ENCODE assay signal across 13 cellular contexts in genomic region chr21:42388740-42389448, GRCh38. TPM values are rescaled to one million over a fixed set of nuclear protein-coding genes. Genes with fewer than 3 reads are reported as not detected.
A peak's percentile ranks its signal among the peaks of the same experiment; 100 is the strongest.
DNase-seq lines count a peak whose midpoint lies in the region; ATAC-seq and TF ChIP-seq lines count a peak whose summit lies in the region.
"Had no signal": no experiment of that assay in that cellular context is flagged by ENCODE, and none has a peak within 500 bp of the region (broad histone marks: within the 10 kb centered on the region; RNA-seq: fewer than 3 reads in every experiment).

No MANE protein-coding gene starts in this region.

- intact Hi-C loops in Calu3 (cut with micrococcal nuclease; ENCODE audit: unreplicated experiment) (loop anchor here (10.0 kb wide), 1 partner anchor 46 kb away; no protein-coding TSS in a partner anchor), body of pancreas (cut with DNase I) (no loop called here)

- peak overlapping the region; percentile 55 for H3K4me3 Mint-ChIP-seq in Calu3 (ENCODE audit: low read depth, unreplicated experiment)
- H3K4me3 Mint-ChIP-seq in nephron: no peak overlapping the region
- H3K4me3 Mint-ChIP-seq: stimulated activated memory B cell treated with anti-CD40 and anti-IgM and Interleukin-4, amounts not matched to agents 10 μg/mL and 1 μg/mL and 100 μg/mL, for 72 hours had no signal

- H3K36me3 Mint-ChIP-seq in Calu3 (ENCODE audit: insufficient read depth, unreplicated experiment): peaks cover 9% of the 10 kb centered on the region
- H3K36me3 Mint-ChIP-seq in nephron (ENCODE audit: low read depth): no peaks in the 10 kb centered on the region
- H3K36me3 Mint-ChIP-seq: stimulated activated memory B cell treated with anti-CD40 and anti-IgM and Interleukin-4, amounts not matched to agents 10 μg/mL and 1 μg/mL and 100 μg/mL, for 72 hours had no signal

- H3K27me3 ChIP-seq in H7 (ENCODE audit: control insufficient read depth, insufficient read depth, low read length) (no peaks in the 10 kb centered on the region), body of pancreas (no peaks in the 10 kb centered on the region)

- BruUV-seq in Calu3 (replicated peaks; lab: Mats Ljungman, UMichigan): TSS peak; percentile 40

- WGBS in body of pancreas, 2 donors: 41 to 57% methylated on average over 15 to 20 of the region's 20 CpGs

- H3K27me3 Mint-ChIP-seq in Calu3 (ENCODE audit: unreplicated experiment) (no peaks in the 10 kb centered on the region), nephron (ENCODE audit: low read depth) (peaks cover 10% of the 10 kb centered on the region)

- peak; percentile 24 to 78 (median 65) for TF ChIP-seq POLR2A in body of pancreas (IDR thresholded peaks at IDR 0.05)

- peaks cover 56% of the 10 kb centered on the region for H3K4me1 Mint-ChIP-seq in Calu3 (ENCODE audit: low read depth, unreplicated experiment)
- peaks cover 27% of the 10 kb centered on the region for H3K4me1 Mint-ChIP-seq in nephron

- DNase-seq in Calu3 (peak; percentile 67), H7 (peak; percentile 55), body of pancreas (peak; percentile 59 to 77 (median 74)), DMS153 (lab: John Stamatoyannopoulos, UW) (no peak), NCI-H2081 treated with DMSO at 0.1 percent for 48 hours (lab: John Stamatoyannopoulos, UW) (no peak)
- DNase-seq: activated gamma-delta T cell treated with Interleukin-2 at 50 U/mL for 16 hours, foreskin melanocyte, GM23248 had no signal

- peak; percentile 85 for ATAC-seq in body of pancreas
- ATAC-seq in HG02981 (IDR thresholded peaks at IDR 0.05; ENCODE audit: unreplicated experiment): no peak
- ATAC-seq: stimulated activated memory B cell treated with anti-CD40 and anti-IgM and Interleukin-4, amounts not matched to agents 10 μg/mL and 1 μg/mL and 100 μg/mL, for 72 hours had no signal

- peaks cover 15% of the 10 kb centered on the region for H3K4me1 ChIP-seq in body of pancreas

- H3K27ac ChIP-seq in body of pancreas: peak overlapping the region; percentile 80 to 89 (median 86)
- H3K27ac ChIP-seq: coronary artery, GM23248 had no signal

- H3K27ac Mint-ChIP-seq in Calu3 (ENCODE audit: unreplicated experiment): peak overlapping the region; percentile 92
- peak overlapping the region in 2 of 3 experiments; percentile 15 to 79 for H3K27ac Mint-ChIP-seq in nephron
- H3K27ac Mint-ChIP-seq: stimulated activated memory B cell treated with anti-CD40 and anti-IgM and Interleukin-4, amounts not matched to agents 10 μg/mL and 1 μg/mL and 100 μg/mL, for 72 hours had no signal

- H3K9me3 Mint-ChIP-seq in Calu3 (ENCODE audit: low read depth, unreplicated experiment): no peaks in the 10 kb centered on the region
- peaks cover 5% of the 10 kb centered on the region for H3K9me3 Mint-ChIP-seq in nephron

- TF ChIP-seq CTCF in Calu3 (IDR thresholded peaks at IDR 0.05; ENCODE audit: unreplicated experiment): no peak
- TF ChIP-seq CTCF in body of pancreas (IDR thresholded peaks at IDR 0.05): no peak
- TF ChIP-seq CTCF in nephron (IDR thresholded peaks at IDR 0.05; ENCODE audit: unreplicated experiment in 3 of 3): no peak

- no peaks in the 10 kb centered on the region for H3K9me3 ChIP-seq in body of pancreas

- H3K4me3 ChIP-seq in H7 (ENCODE audit: insufficient read depth, low read depth, low read length) (no peak overlapping the region), body of pancreas (no peak overlapping the region)
- H3K4me3 ChIP-seq: coronary artery, GM23248 had no signal

- CTCF ChIA-PET in Calu3 (lab: Charles Lee): interaction anchor here (0.9 to 1.1 kb wide), 2 partner anchors 23 to 244 kb away, joined by 3 to 4 read pairs; no protein-coding TSS in a partner anchor

- no peaks in the 10 kb centered on the region for H3K36me3 ChIP-seq in H7 (replicated peaks; ENCODE audit: control insufficient read depth, insufficient read depth, low read length)
- no peaks in the 10 kb centered on the region for H3K36me3 ChIP-seq in body of pancreas (replicated peaks in 1 of 2; ENCODE audit: insufficient read depth in 1 of 2, low read depth in 2 of 2)

RNA-seq across cellular contexts. Expression of gene TMPRSS3, which starts 7.0 kb away (rescaled TPM):
- total RNA-seq in Calu3 (2022): 10.3 and 14.0 TPM in 2 replicates
- not detected in 2 replicates for total RNA-seq in H7 (2014; rRNA removed; shearing (Covaris generic))
- 10 to 100 TPM; 12.5 to 12.7 TPM for total RNA-seq in body of pancreas
- total RNA-seq: GM23248 had no signal

RNA-seq across cellular contexts. Expression of gene UBASH3A, which starts 14.8 kb away (rescaled TPM):
- total RNA-seq in Calu3 (2022) (not detected in 2 replicates), body of pancreas (under 1 TPM in 1 of 2 donors, not detected in 1; 0.26 TPM)
- not detected in 2 replicates for total RNA-seq in H7 (2014; rRNA removed; shearing (Covaris generic))
- total RNA-seq: GM23248 had no signal

RNA-seq across cellular contexts. Expression of gene TFF1, which starts 22.6 kb away (rescaled TPM):
- 0.76 TPM in 1 of 2 replicates, not detected in the other for total RNA-seq in Calu3 (2022)
- total RNA-seq in H7 (2014; rRNA removed; shearing (Covaris generic)): 1.3 TPM in 1 of 2 replicates, not detected in the other
- 10 to 100 TPM in 1 of 2 donors, 1 to 10 TPM in 1; 3.0 to 66.4 TPM for total RNA-seq in body of pancreas
- total RNA-seq: GM23248, mononuclear cell had no signal

RNA-seq across cellular contexts. Expression of gene TFF2, which starts 38.1 kb away (rescaled TPM):
- total RNA-seq in Calu3 (2022) (0.59 TPM in 1 of 2 replicates, not detected in the other), body of pancreas (1 to 10 TPM; 1.3 to 9.3 TPM)
- total RNA-seq in H7 (2014; rRNA removed; shearing (Covaris generic)): not detected in 2 replicates
- total RNA-seq: GM23248, mononuclear cell had no signal

Comparison
In these comparisons a context has a peak if more than half of its experiments do, and no peak if none do; other contexts are left out.
1. DNase-seq: peak in Calu3 (single experiment), H7 (single experiment) and body of pancreas (4 of 4); none in DMS153 (single experiment) and NCI-H2081 treated with DMSO at 0.1 percent for 48 hours (single experiment).
2. RNA of gene TMPRSS3, which starts 7.0 kb away (total RNA-seq): 12.5 to 12.7 TPM in body of pancreas and 10.3 to 14.0 TPM in Calu3; not detected in H7; every median in the first group is over 10 times any median in the second.